ENCODE assay signal across 17 cellular contexts in genomic region chr5:99621772-99622681, GRCh38.
"Had no signal": no experiment of that assay in that cellular context is flagged by ENCODE, and none has a peak within 500 bp of the region (broad histone marks: within the 10 kb centered on the region; RNA-seq: fewer than 3 reads in every experiment).

No MANE protein-coding gene starts in this region.

- FAIRE-seq: colon, endometrium had no signal

- H3K4me3 ChIP-seq: cardiac muscle cell, mucosa of descending colon, tibial artery, vagina had no signal

- DNase-seq: activated CD4-positive, alpha-beta memory T cell treated with anti-CD3 and anti-CD28 coated beads, Interleukin-2, amount 10 ng/mL, durations not matched to agents 7 days and 5 days; activated CD4-positive, alpha-beta T cell treated with anti-CD3 and anti-CD28 coated beads for 4 hours; activated effector memory CD4-positive, alpha-beta T cell treated with Interleukin-2 at 50 U/mL for 16 hours; activated naive CD4-positive, alpha-beta T cell treated with anti-CD3 and anti-CD28 coated beads, Interleukin-2, amount 50 U/mL, for 16 hours; activated T-cell treated with anti-CD3 and anti-CD28 coated beads, Interleukin-2, amount 50 U/mL, for 4 hours; hippocampal formation; left ventricle myocardium superior; mucosa of descending colon; naive thymus-derived CD4-positive, alpha-beta T cell; stimulated activated CD4-positive, alpha-beta T cell treated with anti-CD3 and anti-CD28 coated beads, Interleukin-2, amount 100 ng/mL, for 48 hours; stimulated activated naive B cell treated with anti-CD40 and anti-IgM and Interleukin-4, amounts not matched to agents 10 μg/mL and 1 μg/mL and 100 μg/mL, for 72 hours had no signal

- ATAC-seq: esophagus mucosa; left ventricle myocardium superior; mucosa of descending colon; naive thymus-derived CD4-positive, alpha-beta T cell; stimulated activated naive B cell treated with anti-CD40 and anti-IgM and Interleukin-4, amounts not matched to agents 10 μg/mL and 1 μg/mL and 100 μg/mL, for 72 hours had no signal

- H3K4me1 ChIP-seq: tibial artery, vagina had no signal

- H3K9me3 ChIP-seq: mucosa of descending colon, tibial artery, vagina had no signal

- H3K36me3 ChIP-seq: cardiac muscle cell, tibial artery, vagina had no signal

- H3K27ac ChIP-seq: cardiac muscle cell, tibial artery, vagina had no signal

- H3K27me3 ChIP-seq: cardiac muscle cell, tibial artery, vagina had no signal
